ENCODE assay signal across 1 cellular context in the genomic region with DNA sequence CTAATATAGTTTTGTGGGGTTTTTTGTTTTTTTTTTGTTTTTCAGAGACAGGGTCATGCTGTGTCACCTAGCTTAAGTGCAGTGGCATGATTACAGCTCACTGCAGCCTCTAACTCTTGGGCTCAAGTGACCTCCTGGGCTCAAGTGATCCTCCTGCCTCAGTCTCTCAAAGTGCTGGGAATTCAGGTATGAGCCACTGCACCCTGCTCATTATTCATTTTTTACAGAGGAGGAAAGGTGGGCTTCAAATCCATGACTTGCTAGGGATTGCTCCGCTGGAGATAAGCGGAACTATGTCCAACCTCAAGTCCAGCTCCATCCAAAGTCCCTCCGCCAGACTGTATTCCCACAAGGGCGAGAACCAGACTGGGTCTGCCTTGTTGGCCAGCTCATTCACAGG.
TF ChIP-seq lines count a peak whose summit lies in the region.

No MANE protein-coding gene starts in this region.

TF ChIP-seq in H1, 55 proteins besides CTCF, POLR2A, EP300 and RAD21:
- TF ChIP-seq TBP (IDR thresholded peaks at IDR 0.05; ENCODE audit: low read depth, low read length) = no peak
- no peak for TF ChIP-seq POLR2AphosphoS5 (IDR thresholded peaks at IDR 0.05; ENCODE audit: low read depth, low read length)
- no peak for TF ChIP-seq SIRT6 (IDR thresholded peaks at IDR 0.05; ENCODE audit: low read length)
- no peak for TF ChIP-seq CTBP2 (IDR thresholded peaks at IDR 0.05; ENCODE audit: borderline replicate concordance, insufficient read depth, insufficient read length, low read length)
- TF ChIP-seq JUN (IDR thresholded peaks at IDR 0.05; ENCODE audit: low read depth, low read length) = no peak
- TF ChIP-seq TAF7 (optimal IDR thresholded peaks at IDR 0.05; ENCODE audit: borderline replicate concordance, low read depth, low read length) = no peak
- TF ChIP-seq RXRA (IDR thresholded peaks at IDR 0.05; ENCODE audit: insufficient read depth, low read depth, low read length) = no peak
- TF ChIP-seq SIN3A (conservative IDR thresholded peaks at IDR 0.05 in 1 of 2, IDR thresholded peaks at IDR 0.05 in 1 of 2; ENCODE audit: low read depth in 1 of 2, low read length in 2 of 2) = no peak
- no peak for TF ChIP-seq POU5F1 (IDR thresholded peaks at IDR 0.05; ENCODE audit: low read depth, low read length)
- TF ChIP-seq SP1 (IDR thresholded peaks at IDR 0.05; ENCODE audit: low read depth, low read length) = no peak
- no peak for TF ChIP-seq TCF12 (IDR thresholded peaks at IDR 0.05; ENCODE audit: low read depth, low read length)
- no peak for TF ChIP-seq GTF2F1 (IDR thresholded peaks at IDR 0.05; ENCODE audit: borderline replicate concordance, low read depth, low read length)
- no peak for TF ChIP-seq SUZ12 (IDR thresholded peaks at IDR 0.05; ENCODE audit: low read length)
- no peak for TF ChIP-seq CBX5 (IDR thresholded peaks at IDR 0.05; ENCODE audit: low read depth, low read length)
- TF ChIP-seq CEBPB (IDR thresholded peaks at IDR 0.05; ENCODE audit: low read depth, low read length) = no peak
- TF ChIP-seq ASH2L (IDR thresholded peaks at IDR 0.05; ENCODE audit: low read length) = no peak
